8 cellular contexts compared by ENCODE assay signal in the genomic region with DNA sequence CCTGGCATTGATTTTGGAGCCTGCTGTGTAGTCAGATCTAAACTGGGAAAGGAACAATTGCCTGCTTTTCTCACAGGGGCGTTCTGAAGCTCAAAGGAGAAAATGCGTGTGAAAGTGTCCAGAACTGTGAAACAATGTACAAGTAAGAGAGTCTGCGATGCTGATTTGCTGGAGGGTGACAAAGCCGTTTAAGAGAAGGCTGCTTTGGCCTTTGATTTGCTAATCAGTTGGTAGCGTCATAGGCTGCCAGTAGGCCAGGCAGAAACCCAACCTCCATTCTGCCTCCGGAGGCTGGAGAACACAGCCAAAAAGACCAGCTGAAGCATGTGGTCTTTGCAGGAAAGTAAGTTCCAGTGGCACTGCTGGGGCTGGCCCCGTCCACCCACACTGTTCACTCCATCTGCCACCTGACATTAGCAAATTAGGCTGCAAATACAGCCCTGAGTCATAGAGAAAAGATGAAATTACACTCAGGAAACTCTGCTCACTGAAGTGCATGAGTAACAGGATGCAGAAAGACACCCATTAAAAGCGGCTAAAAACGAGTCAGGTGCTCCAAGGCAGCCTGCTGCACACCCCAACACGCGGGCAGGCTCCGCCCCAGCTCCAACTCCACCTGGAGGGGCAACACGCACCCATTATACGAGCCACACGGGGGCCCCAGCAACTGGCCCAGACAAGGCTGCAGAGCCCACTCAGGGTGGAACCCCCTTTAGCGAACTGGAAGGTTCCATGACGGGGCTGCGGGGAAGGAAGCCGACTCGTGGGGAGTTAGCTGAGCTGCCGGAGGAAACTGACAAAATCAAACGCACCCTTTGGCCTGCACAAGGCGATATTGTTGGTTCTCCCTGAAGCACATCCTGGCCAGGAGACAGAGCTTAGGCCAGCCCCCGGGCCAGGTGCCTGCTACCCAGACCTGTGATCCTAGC. TPM values are rescaled to one million over a fixed set of nuclear protein-coding genes. Genes with fewer than 3 reads are reported as not detected.
DNase-seq lines count a peak whose midpoint lies in the region; ATAC-seq, FAIRE-seq and TF ChIP-seq lines count a peak whose summit lies in the region.

No MANE protein-coding gene starts in this region.

- DNase-seq in GM18507 (ENCODE audit: extremely low spot score, insufficient read length, low read depth) (peak; percentile 62), NCI-H2081 treated with DMSO at 0.1 percent for 48 hours (lab: John Stamatoyannopoulos, UW) (peak; percentile 42), non-pigmented ciliary epithelial cell (ENCODE audit: low read depth) (peak; percentile 51), urothelium cell line (ENCODE audit: low spot score) (peak; percentile 20), mesenteric fat pad (ENCODE audit: low spot score) (no peak)
- peak; percentile 98 for DNase-seq in activated CD8-positive, alpha-beta T cell treated with anti-CD3 and anti-CD28 coated beads for 36 hours
- peak; percentile 73 for DNase-seq in effector CD8-positive, alpha-beta T cell (lab: John Stamatoyannopoulos, UW)

- TF ChIP-seq CTCF in activated CD8-positive, alpha-beta T cell treated with anti-CD3 and anti-CD28 coated beads for 36 hours (IDR thresholded peaks at IDR 0.05): no peak

- intact Hi-C loops in activated CD8-positive, alpha-beta T cell treated with anti-CD3 and anti-CD28 coated beads for 36 hours (cut with micrococcal nuclease): loop anchor here (5.0 kb wide), 1 partner anchor 97 kb away; the partner anchor contains the start of gene TFRC

- no peaks in the 10 kb centered on the region for H3K27me3 Mint-ChIP-seq in activated CD8-positive, alpha-beta T cell treated with anti-CD3 and anti-CD28 coated beads for 36 hours

- ATAC-seq in HG02763 (IDR thresholded peaks at IDR 0.05; ENCODE audit: unreplicated experiment): peak; percentile 55
- ATAC-seq in activated CD8-positive, alpha-beta T cell treated with anti-CD3 and anti-CD28 coated beads for 36 hours: peak; percentile 85

- FAIRE-seq in GM18507 (lab: Jason Lieb, UNC) (peak; percentile 94), urothelium cell line (lab: Jason Lieb, UNC) (no peak)

- H3K4me1 Mint-ChIP-seq in activated CD8-positive, alpha-beta T cell treated with anti-CD3 and anti-CD28 coated beads for 36 hours (ENCODE audit: low read depth): peaks cover 52% of the 10 kb centered on the region

- H3K36me3 Mint-ChIP-seq in activated CD8-positive, alpha-beta T cell treated with anti-CD3 and anti-CD28 coated beads for 36 hours (ENCODE audit: low read depth): peaks cover 1% of the 10 kb centered on the region

- peak overlapping the region; percentile 61 for H3K4me3 Mint-ChIP-seq in activated CD8-positive, alpha-beta T cell treated with anti-CD3 and anti-CD28 coated beads for 36 hours

- CTCF ChIA-PET in activated CD8-positive, alpha-beta T cell treated with anti-CD3 and anti-CD28 coated beads for 36 hours (lab: Charles Lee): interaction anchor here (0.7 to 3.2 kb wide), 10 partner anchors 10 to 636 kb away, joined by 3 to 32 read pairs (median 5); no protein-coding TSS in a partner anchor

- peak overlapping the region; percentile 100 for H3K27ac Mint-ChIP-seq in activated CD8-positive, alpha-beta T cell treated with anti-CD3 and anti-CD28 coated beads for 36 hours

- peaks cover 1% of the 10 kb centered on the region for H3K9me3 Mint-ChIP-seq in activated CD8-positive, alpha-beta T cell treated with anti-CD3 and anti-CD28 coated beads for 36 hours

- POLR2A ChIA-PET in activated CD8-positive, alpha-beta T cell treated with anti-CD3 and anti-CD28 coated beads for 36 hours (lab: Charles Lee): interaction anchor here (1.0 to 3.2 kb wide), 9 partner anchors 8 to 106 kb away, joined by 3 to 14 read pairs (median 7); partner anchors contain the start of gene TFRC

RNA-seq across cellular contexts. Expression of gene ZDHHC19, which starts 31.6 kb away (rescaled TPM):
- total RNA-seq in activated CD8-positive, alpha-beta T cell treated with anti-CD3 and anti-CD28 coated beads for 36 hours: not detected
- total RNA-seq in mesenteric fat pad: 2.8 TPM

RNA-seq across cellular contexts. Expression of gene SLC51A, which starts 36.7 kb away (rescaled TPM):
- not detected for total RNA-seq in activated CD8-positive, alpha-beta T cell treated with anti-CD3 and anti-CD28 coated beads for 36 hours
- 1.3 TPM for total RNA-seq in mesenteric fat pad
